ENCODE assay signal across 1 cellular context in the genomic region with DNA sequence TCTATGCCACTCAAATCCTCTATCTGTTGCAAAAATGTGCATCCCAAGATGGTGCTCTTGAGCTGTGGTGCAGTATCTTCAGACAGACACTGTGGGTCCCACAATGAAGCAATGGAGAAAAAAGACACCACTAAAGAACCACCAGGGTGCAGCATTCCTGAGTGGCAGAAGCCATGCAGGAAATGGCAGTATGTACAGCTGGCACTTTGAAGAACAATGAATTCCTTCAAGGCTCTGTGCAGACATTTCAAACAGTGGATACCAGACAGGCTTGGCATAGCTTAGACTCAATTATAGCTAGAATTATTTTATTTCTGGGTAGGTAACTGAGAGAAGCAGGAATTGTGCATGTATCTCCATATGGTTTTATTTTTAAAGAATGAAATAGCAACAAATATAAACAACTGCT.
TF ChIP-seq lines count a peak whose summit lies in the region.

No MANE protein-coding gene starts in this region.

TF ChIP-seq in HepG2, 621 proteins besides CTCF, POLR2A, EP300 and RAD21 (continued from another document and continues in another):
- TF ChIP-seq BCL3 (CRISPR knock-in tag; IDR thresholded peaks at IDR 0.05) (no peak), GATAD2A (CRISPR knock-in tag; IDR thresholded peaks at IDR 0.05) (peak; percentile 61), ZNF546 (CRISPR knock-in tag; conservative IDR thresholded peaks at IDR 0.05) (no peak), ZNF816 (CRISPR knock-in tag; IDR thresholded peaks at IDR 0.05; ENCODE audit: borderline replicate concordance) (no peak), CCDC6 (CRISPR knock-in tag; IDR thresholded peaks at IDR 0.05) (0 out of 2 replicates have a peak, but pooled peaks have one; percentile 45), SRSF9 (IDR thresholded peaks at IDR 0.05; ENCODE audit: borderline replicate concordance, insufficient read depth, low read depth, low read length, poor library complexity, severe bottlenecking) (no peak), ZNF552 (CRISPR knock-in tag; IDR thresholded peaks at IDR 0.05; ENCODE audit: borderline replicate concordance) (no peak), MIXL1 (CRISPR knock-in tag; IDR thresholded peaks at IDR 0.05) (peak; percentile 70; the same call in 1 of the 2 replicates), ZNF501 (CRISPR knock-in tag; IDR thresholded peaks at IDR 0.05) (no peak), TBX3 (IDR thresholded peaks at IDR 0.05; ENCODE audit: borderline replicate concordance) (no peak), TMF1 (CRISPR knock-in tag; IDR thresholded peaks at IDR 0.05; ENCODE audit: low read depth) (no peak), PHB2 (IDR thresholded peaks at IDR 0.05; ENCODE audit: partially characterized antibody) (no peak), PRDM15 (CRISPR knock-in tag; IDR thresholded peaks at IDR 0.05) (no peak), ZNF329 (CRISPR knock-in tag; IDR thresholded peaks at IDR 0.05; ENCODE audit: low read depth) (no peak), CCAR2 (optimal IDR thresholded peaks at IDR 0.05; ENCODE audit: low read depth, low read length) (no peak), KDM3A (CRISPR knock-in tag; IDR thresholded peaks at IDR 0.05; ENCODE audit: low read depth) (no peak), ZNF331 (CRISPR knock-in tag; IDR thresholded peaks at IDR 0.05) (peak; percentile 61; the same call in 1 of the 2 replicates), ZNF121 (CRISPR knock-in tag; IDR thresholded peaks at IDR 0.05) (no peak), ZFX (CRISPR knock-in tag; IDR thresholded peaks at IDR 0.05; ENCODE audit: low read depth) (no peak), TRAFD1 (CRISPR knock-in tag; IDR thresholded peaks at IDR 0.05; ENCODE audit: borderline replicate concordance) (no peak), LBX2 (CRISPR knock-in tag; IDR thresholded peaks at IDR 0.05; ENCODE audit: borderline replicate concordance) (no peak), ZNF282 (IDR thresholded peaks at IDR 0.05; ENCODE audit: partially characterized antibody) (no peak), SIX4 (CRISPR knock-in tag; IDR thresholded peaks at IDR 0.05) (no peak), BHLHE40 (IDR thresholded peaks at IDR 0.05; ENCODE audit: low read length) (no peak), BORCS8-MEF2B (CRISPR knock-in tag; IDR thresholded peaks at IDR 0.05) (no peak), ZNF225 (CRISPR knock-in tag; IDR thresholded peaks at IDR 0.05) (no peak), IRF2 (CRISPR knock-in tag; IDR thresholded peaks at IDR 0.05) (peak; percentile 66; the same call in 1 of the 2 replicates), CC2D1A (CRISPR knock-in tag; IDR thresholded peaks at IDR 0.05) (no peak), ZNF441 (CRISPR knock-in tag; IDR thresholded peaks at IDR 0.05; ENCODE audit: borderline replicate concordance) (no peak), ZNF3 (CRISPR knock-in tag; IDR thresholded peaks at IDR 0.05) (no peak), KDM6A (CRISPR knock-in tag; IDR thresholded peaks at IDR 0.05; ENCODE audit: low read depth) (no peak), KLF9 (CRISPR knock-in tag; IDR thresholded peaks at IDR 0.05; ENCODE audit: low read depth) (no peak), ZKSCAN8 (CRISPR knock-in tag; IDR thresholded peaks at IDR 0.05; ENCODE audit: borderline replicate concordance) (0 out of 2 replicates have a peak, but pooled peaks have one; percentile 46), ZNF101 (CRISPR knock-in tag; IDR thresholded peaks at IDR 0.05; ENCODE audit: borderline replicate concordance, low read depth) (0 out of 2 replicates have a peak, but pooled peaks have one; percentile 70), ZNF451 (CRISPR knock-in tag; IDR thresholded peaks at IDR 0.05) (no peak), KLF11 (CRISPR knock-in tag; IDR thresholded peaks at IDR 0.05) (no peak), ZNF572 (CRISPR knock-in tag; IDR thresholded peaks at IDR 0.05) (no peak)
- TF ChIP-seq, protein P1, sequence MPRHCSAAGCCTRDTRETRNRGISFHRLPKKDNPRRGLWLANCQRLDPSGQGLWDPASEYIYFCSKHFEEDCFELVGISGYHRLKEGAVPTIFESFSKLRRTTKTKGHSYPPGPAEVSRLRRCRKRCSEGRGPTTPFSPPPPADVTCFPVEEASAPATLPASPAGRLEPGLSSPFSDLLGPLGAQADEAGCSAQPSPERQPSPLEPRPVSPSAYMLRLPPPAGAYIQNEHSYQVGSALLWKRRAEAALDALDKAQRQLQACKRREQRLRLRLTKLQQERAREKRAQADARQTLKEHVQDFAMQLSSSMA (CRISPR knock-in tag; IDR thresholded peaks at IDR 0.05): no peak
- TF ChIP-seq, protein P2, sequence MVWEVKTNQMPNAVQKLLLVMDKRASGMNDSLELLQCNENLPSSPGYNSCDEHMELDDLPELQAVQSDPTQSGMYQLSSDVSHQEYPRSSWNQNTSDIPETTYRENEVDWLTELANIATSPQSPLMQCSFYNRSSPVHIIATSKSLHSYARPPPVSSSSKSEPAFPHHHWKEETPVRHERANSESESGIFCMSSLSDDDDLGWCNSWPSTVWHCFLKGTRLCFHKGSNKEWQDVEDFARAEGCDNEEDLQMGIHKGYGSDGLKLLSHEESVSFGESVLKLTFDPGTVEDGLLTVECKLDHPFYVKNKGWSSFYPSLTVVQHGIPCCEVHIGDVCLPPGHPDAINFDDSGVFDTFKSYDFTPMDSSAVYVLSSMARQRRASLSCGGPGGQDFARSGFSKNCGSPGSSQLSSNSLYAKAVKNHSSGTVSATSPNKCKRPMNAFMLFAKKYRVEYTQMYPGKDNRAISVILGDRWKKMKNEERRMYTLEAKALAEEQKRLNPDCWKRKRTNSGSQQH (CRISPR knock-in tag; IDR thresholded peaks at IDR 0.05; ENCODE audit: low read depth): no peak
- TF ChIP-seq, protein P3, sequence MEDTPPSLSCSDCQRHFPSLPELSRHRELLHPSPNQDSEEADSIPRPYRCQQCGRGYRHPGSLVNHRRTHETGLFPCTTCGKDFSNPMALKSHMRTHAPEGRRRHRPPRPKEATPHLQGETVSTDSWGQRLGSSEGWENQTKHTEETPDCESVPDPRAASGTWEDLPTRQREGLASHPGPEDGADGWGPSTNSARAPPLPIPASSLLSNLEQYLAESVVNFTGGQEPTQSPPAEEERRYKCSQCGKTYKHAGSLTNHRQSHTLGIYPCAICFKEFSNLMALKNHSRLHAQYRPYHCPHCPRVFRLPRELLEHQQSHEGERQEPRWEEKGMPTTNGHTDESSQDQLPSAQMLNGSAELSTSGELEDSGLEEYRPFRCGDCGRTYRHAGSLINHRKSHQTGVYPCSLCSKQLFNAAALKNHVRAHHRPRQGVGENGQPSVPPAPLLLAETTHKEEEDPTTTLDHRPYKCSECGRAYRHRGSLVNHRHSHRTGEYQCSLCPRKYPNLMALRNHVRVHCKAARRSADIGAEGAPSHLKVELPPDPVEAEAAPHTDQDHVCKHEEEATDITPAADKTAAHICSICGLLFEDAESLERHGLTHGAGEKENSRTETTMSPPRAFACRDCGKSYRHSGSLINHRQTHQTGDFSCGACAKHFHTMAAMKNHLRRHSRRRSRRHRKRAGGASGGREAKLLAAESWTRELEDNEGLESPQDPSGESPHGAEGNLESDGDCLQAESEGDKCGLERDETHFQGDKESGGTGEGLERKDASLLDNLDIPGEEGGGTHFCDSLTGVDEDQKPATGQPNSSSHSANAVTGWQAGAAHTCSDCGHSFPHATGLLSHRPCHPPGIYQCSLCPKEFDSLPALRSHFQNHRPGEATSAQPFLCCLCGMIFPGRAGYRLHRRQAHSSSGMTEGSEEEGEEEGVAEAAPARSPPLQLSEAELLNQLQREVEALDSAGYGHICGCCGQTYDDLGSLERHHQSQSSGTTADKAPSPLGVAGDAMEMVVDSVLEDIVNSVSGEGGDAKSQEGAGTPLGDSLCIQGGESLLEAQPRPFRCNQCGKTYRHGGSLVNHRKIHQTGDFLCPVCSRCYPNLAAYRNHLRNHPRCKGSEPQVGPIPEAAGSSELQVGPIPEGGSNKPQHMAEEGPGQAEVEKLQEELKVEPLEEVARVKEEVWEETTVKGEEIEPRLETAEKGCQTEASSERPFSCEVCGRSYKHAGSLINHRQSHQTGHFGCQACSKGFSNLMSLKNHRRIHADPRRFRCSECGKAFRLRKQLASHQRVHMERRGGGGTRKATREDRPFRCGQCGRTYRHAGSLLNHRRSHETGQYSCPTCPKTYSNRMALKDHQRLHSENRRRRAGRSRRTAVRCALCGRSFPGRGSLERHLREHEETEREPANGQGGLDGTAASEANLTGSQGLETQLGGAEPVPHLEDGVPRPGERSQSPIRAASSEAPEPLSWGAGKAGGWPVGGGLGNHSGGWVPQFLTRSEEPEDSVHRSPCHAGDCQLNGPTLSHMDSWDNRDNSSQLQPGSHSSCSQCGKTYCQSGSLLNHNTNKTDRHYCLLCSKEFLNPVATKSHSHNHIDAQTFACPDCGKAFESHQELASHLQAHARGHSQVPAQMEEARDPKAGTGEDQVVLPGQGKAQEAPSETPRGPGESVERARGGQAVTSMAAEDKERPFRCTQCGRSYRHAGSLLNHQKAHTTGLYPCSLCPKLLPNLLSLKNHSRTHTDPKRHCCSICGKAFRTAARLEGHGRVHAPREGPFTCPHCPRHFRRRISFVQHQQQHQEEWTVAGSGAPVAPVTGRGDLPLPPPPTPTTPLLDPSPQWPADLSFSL (CRISPR knock-in tag; IDR thresholded peaks at IDR 0.05): 0 out of 2 replicates have a peak, but pooled peaks have one; percentile 23
- TF ChIP-seq, protein P4, sequence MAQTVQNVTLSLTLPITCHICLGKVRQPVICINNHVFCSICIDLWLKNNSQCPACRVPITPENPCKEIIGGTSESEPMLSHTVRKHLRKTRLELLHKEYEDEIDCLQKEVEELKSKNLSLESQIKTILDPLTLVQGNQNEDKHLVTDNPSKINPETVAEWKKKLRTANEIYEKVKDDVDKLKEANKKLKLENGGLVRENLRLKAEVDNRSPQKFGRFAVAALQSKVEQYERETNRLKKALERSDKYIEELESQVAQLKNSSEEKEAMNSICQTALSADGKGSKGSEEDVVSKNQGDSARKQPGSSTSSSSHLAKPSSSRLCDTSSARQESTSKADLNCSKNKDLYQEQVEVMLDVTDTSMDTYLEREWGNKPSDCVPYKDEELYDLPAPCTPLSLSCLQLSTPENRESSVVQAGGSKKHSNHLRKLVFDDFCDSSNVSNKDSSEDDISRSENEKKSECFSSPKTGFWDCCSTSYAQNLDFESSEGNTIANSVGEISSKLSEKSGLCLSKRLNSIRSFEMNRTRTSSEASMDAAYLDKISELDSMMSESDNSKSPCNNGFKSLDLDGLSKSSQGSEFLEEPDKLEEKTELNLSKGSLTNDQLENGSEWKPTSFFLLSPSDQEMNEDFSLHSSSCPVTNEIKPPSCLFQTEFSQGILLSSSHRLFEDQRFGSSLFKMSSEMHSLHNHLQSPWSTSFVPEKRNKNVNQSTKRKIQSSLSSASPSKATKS (CRISPR knock-in tag; IDR thresholded peaks at IDR 0.05): no peak
- TF ChIP-seq, protein P5, sequence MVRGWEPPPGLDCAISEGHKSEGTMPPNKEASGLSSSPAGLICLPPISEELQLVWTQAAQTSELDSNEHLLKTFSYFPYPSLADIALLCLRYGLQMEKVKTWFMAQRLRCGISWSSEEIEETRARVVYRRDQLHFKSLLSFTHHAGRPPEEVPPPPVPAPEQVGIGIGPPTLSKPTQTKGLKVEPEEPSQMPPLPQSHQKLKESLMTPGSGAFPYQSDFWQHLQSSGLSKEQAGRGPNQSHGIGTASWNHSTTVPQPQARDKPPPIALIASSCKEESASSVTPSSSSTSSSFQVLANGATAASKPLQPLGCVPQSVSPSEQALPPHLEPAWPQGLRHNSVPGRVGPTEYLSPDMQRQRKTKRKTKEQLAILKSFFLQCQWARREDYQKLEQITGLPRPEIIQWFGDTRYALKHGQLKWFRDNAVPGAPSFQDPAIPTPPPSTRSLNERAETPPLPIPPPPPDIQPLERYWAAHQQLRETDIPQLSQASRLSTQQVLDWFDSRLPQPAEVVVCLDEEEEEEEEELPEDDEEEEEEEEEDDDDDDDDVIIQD (CRISPR knock-in tag; IDR thresholded peaks at IDR 0.05; ENCODE audit: low read depth): 0 out of 2 replicates have a peak, but pooled peaks have one; percentile 14
